ENCODE assay signal across 17 cellular contexts in the genomic region with DNA sequence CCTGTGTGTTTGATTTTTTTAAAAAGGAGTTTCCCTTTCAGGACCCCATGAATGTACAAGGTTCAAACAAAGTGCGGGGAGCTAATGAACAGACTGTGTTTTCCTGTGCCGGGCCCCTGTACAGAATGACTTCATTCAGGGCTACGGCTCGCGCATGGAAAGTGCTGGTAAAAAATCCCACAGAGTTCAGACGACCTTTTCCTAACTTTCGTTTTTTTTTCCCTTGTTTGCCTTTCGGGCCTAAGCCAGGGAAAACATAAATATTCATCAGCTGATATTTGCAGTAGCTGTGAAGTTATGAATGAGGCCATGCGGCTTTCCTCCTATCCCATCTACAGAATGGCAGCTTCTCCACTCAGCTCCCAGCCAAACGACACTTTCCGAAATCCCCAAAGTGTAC.
"Had no signal": no experiment of that assay in that cellular context is flagged by ENCODE, and none has a peak within 500 bp of the region (broad histone marks: within the 10 kb centered on the region; RNA-seq: fewer than 3 reads in every experiment).

No MANE protein-coding gene starts in this region.

- H3K27me3 ChIP-seq: esophagus squamous epithelium, left lung, right atrium auricular region had no signal

- DNase-seq: activated CD4-positive, alpha-beta T cell treated with anti-CD3 and anti-CD28 coated beads for 4 hours; activated CD8-positive, alpha-beta memory T cell treated with anti-CD3 and anti-CD28 coated beads, Interleukin-2, amount 50 U/mL, for 48 hours; activated CD8-positive, alpha-beta T cell treated with anti-CD3 and anti-CD28 coated beads, Interleukin-2, amount 10 ng/mL, durations not matched to agents 7 days and 5 days; activated naive CD4-positive, alpha-beta T cell treated with anti-CD3 and anti-CD28 coated beads for 36 hours; dermis blood vessel endothelial cell; esophagus squamous epithelium; foreskin melanocyte; heart left ventricle; left lung; posterior cingulate gyrus; stimulated activated CD4-positive, alpha-beta T cell treated with anti-CD3 and anti-CD28 coated beads, Interleukin-2, amount 100 ng/mL, for 24 hours; stimulated activated naive CD4-positive, alpha-beta T cell treated with Interleukin-2 at 50 U/mL for 16 hours; T-cell; WERI-Rb-1 had no signal

- ATAC-seq: activated CD8-positive, alpha-beta T cell treated with anti-CD3 and anti-CD28 coated beads, Interleukin-2, amount 10 ng/mL, durations not matched to agents 7 days and 5 days; left lung; T-cell had no signal

- FAIRE-seq: endometrium, islet of Langerhans had no signal

- H3K4me3 ChIP-seq: esophagus squamous epithelium, left lung, right atrium auricular region had no signal

- H3K36me3 ChIP-seq: esophagus squamous epithelium, heart left ventricle, left lung, right atrium auricular region, WERI-Rb-1 had no signal

- H3K9me3 ChIP-seq: esophagus squamous epithelium had no signal

- H3K4me1 ChIP-seq: heart left ventricle, left lung, right atrium auricular region had no signal

- H3K27ac ChIP-seq: esophagus squamous epithelium, left lung, right atrium auricular region, WERI-Rb-1 had no signal
